In genomic region chr10:124712704-124713407, GRCh38 we compare ENCODE assay signal across 15 cellular contexts. TPM values are rescaled to one million over a fixed set of nuclear protein-coding genes. Genes with fewer than 3 reads are reported as not detected.
DNase-seq lines count a peak whose midpoint lies in the region; ATAC-seq and TF ChIP-seq lines count a peak whose summit lies in the region.
"Had no signal": no experiment of that assay in that cellular context is flagged by ENCODE, and none has a peak within 500 bp of the region (broad histone marks: within the 10 kb centered on the region; RNA-seq: fewer than 3 reads in every experiment).

No MANE protein-coding gene starts in this region.

- H3K9me3 Mint-ChIP-seq in IgD-negative memory B cell, result no peaks in the 10 kb centered on the region

- H3K4me1 Mint-ChIP-seq in IgD-negative memory B cell, result peaks cover 63 to 83% (median 73%) of the 10 kb centered on the region in 3 donors

- no peaks in the 10 kb centered on the region for H3K27me3 Mint-ChIP-seq in IgD-negative memory B cell

- peaks cover 3 to 100% (median 85%) of the 10 kb centered on the region in 11 experiments; a peak in 20 of 22 replicates for H4K20me1 ChIP-seq in BLaER1 treated with 17β-estradiol and CSF1 and Interleukin-3, amounts not matched to agents 10 nM and 100 nM
- peaks cover 15% of the 10 kb centered on the region; the same call in 1 of the 2 replicates for H4K20me1 ChIP-seq in OCI-LY7 (ENCODE audit: insufficient read depth, low read length)
- no peaks in the 10 kb centered on the region for H4K20me1 ChIP-seq in PC-9 (ENCODE audit: insufficient read depth)

- no peaks in the 10 kb centered on the region for H3K9me2 ChIP-seq in OCI-LY7 (ENCODE audit: insufficient read depth, low read length)
- no peaks in the 10 kb centered on the region for H3K9me2 ChIP-seq in PC-9 (ENCODE audit: insufficient read depth)

- no peak overlapping the region for H3K4me3 ChIP-seq in BLaER1 treated with 17β-estradiol and CSF1 and Interleukin-3, amounts not matched to agents 10 nM and 100 nM
- no peak overlapping the region for H3K4me3 ChIP-seq in dorsolateral prefrontal cortex
- no peak overlapping the region for H3K4me3 ChIP-seq in neutrophil (ENCODE audit: low read depth in 1 of 2, low read length in 1 of 2)
- H3K4me3 ChIP-seq in OCI-LY7 (ENCODE audit: low read depth, low read length, poor library complexity, severe bottlenecking), result no peak overlapping the region
- H3K4me3 ChIP-seq in PC-9, result no peak overlapping the region
- H3K4me3 ChIP-seq: pancreas had no signal

- H3K4me1 ChIP-seq in BLaER1 treated with 17β-estradiol and CSF1 and Interleukin-3, amounts not matched to agents 10 nM and 100 nM, result peaks cover 68 to 97% (median 94%) of the 10 kb centered on the region in 10 experiments
- peaks cover 83 to 84% of the 10 kb centered on the region in 2 experiments for H3K4me1 ChIP-seq in neutrophil (ENCODE audit: control insufficient read depth in 1 of 2, insufficient read depth in 1 of 2, low read depth in 1 of 2, low read length in 1 of 2)
- H3K4me1 ChIP-seq in OCI-LY7 (ENCODE audit: insufficient read depth, low read length, poor library complexity, severe bottlenecking), result peaks cover 40% of the 10 kb centered on the region
- no peaks in the 10 kb centered on the region for H3K4me1 ChIP-seq in PC-9 (replicated peaks; ENCODE audit: insufficient read depth)

- CTCF ChIA-PET in OCI-LY7 (lab: Charles Lee; ENCODE audit: unreplicated experiment), result no interaction called here
- CTCF ChIA-PET in PC-9 (lab: Charles Lee), result no interaction called here

- H3K36me3 ChIP-seq in BLaER1 treated with 17β-estradiol and CSF1 and Interleukin-3, amounts not matched to agents 10 nM and 100 nM, result peaks cover 0 to 19% (median 4%) of the 10 kb centered on the region in 11 experiments; a peak in 8 of 22 replicates
- no peaks in the 10 kb centered on the region for H3K36me3 ChIP-seq in neutrophil
- peaks cover 43% of the 10 kb centered on the region for H3K36me3 ChIP-seq in OCI-LY7 (ENCODE audit: insufficient read depth, low read length)
- H3K36me3 ChIP-seq in PC-9 (ENCODE audit: low read depth), result no peaks in the 10 kb centered on the region
- H3K36me3 ChIP-seq: pancreas had no signal

- POLR2A ChIA-PET in OCI-LY7 (lab: Charles Lee) (interaction anchor here (0.7 to 1.2 kb wide), 2 partner anchors 9 to 28 kb away, joined by 3 to 4 read pairs; no protein-coding TSS in a partner anchor), PC-9 (lab: Charles Lee; ENCODE audit: unreplicated experiment) (no interaction called here)

- BruUV-seq in OCI-LY7 (replicated peaks; lab: Mats Ljungman, UMichigan), result no TSS peak
- no TSS peak for BruUV-seq in PC-9 (replicated peaks; lab: Mats Ljungman, UMichigan)

- peak overlapping the region; percentile 25 to 65 (median 56); a peak in 21 of 22 replicates for H3K4me2 ChIP-seq in BLaER1 treated with 17β-estradiol and CSF1 and Interleukin-3, amounts not matched to agents 10 nM and 100 nM
- H3K4me2 ChIP-seq in OCI-LY7 (ENCODE audit: low read length) (no peak overlapping the region), PC-9 (no peak overlapping the region)

- peaks cover 2% of the 10 kb centered on the region for H3K36me3 Mint-ChIP-seq in IgD-negative memory B cell

- H3K9me3 ChIP-seq in BLaER1 treated with 17β-estradiol and CSF1 and Interleukin-3, amounts not matched to agents 10 nM and 100 nM (replicated peaks in 1 of 11), result no peaks in the 10 kb centered on the region
- H3K9me3 ChIP-seq in neutrophil (no peaks in the 10 kb centered on the region), OCI-LY7 (ENCODE audit: low read length) (no peaks in the 10 kb centered on the region), PC-9 (ENCODE audit: insufficient read depth, low read depth) (no peaks in the 10 kb centered on the region)
- H3K9me3 ChIP-seq: pancreas had no signal

- DNase-seq in dorsolateral prefrontal cortex (no peak), OCI-LY7 (ENCODE audit: low spot score) (no peak), left lobe of liver (ENCODE audit: low spot score) (no peak), PC-9 (no peak)
- DNase-seq: amniotic stem cell, DMS 273 treated with DMSO at 0.1 percent for 48 hours, NCI-H1092, pancreas, T-helper 2 cell had no signal

- no peak for TF ChIP-seq CTCF in dorsolateral prefrontal cortex (IDR thresholded peaks at IDR 0.05 in 54 of 56, conservative IDR thresholded peaks at IDR 0.05 in 2 of 56; ENCODE audit: low read depth in 1 of 56, partially characterized antibody in 56 of 56)
- no peak for TF ChIP-seq CTCF in neutrophil (IDR thresholded peaks at IDR 0.05)
- no peak for TF ChIP-seq CTCF in OCI-LY7 (conservative IDR thresholded peaks at IDR 0.05; ENCODE audit: low read length)
- no peak for TF ChIP-seq CTCF in PC-9 (conservative IDR thresholded peaks at IDR 0.05)

- H3K27me3 ChIP-seq in BLaER1 treated with 17β-estradiol and CSF1 and Interleukin-3, amounts not matched to agents 10 nM and 100 nM, result no peaks in the 10 kb centered on the region
- H3K27me3 ChIP-seq in dorsolateral prefrontal cortex (no peaks in the 10 kb centered on the region), neutrophil (no peaks in the 10 kb centered on the region), PC-9 (ENCODE audit: insufficient read depth, low read depth) (no peaks in the 10 kb centered on the region)
- H3K27me3 ChIP-seq: pancreas had no signal

- H3K27ac ChIP-seq in BLaER1 treated with 17β-estradiol and CSF1 and Interleukin-3, amounts not matched to agents 10 nM and 100 nM, result no peak overlapping the region; a peak in 1 of 22 replicates
- H3K27ac ChIP-seq in dorsolateral prefrontal cortex (peak overlapping the region in 57 of 59 donors; percentile 7 to 100 (median 97)), neutrophil (peak overlapping the region; percentile 54), OCI-LY7 (ENCODE audit: low read depth, low read length, poor library complexity, severe bottlenecking) (no peak overlapping the region), PC-9 (no peak overlapping the region)
- H3K27ac ChIP-seq: pancreas had no signal

- no peaks in the 10 kb centered on the region for H3F3A ChIP-seq in PC-9 (ENCODE audit: insufficient read depth, low read depth)

- H3K9ac ChIP-seq in BLaER1 treated with 17β-estradiol and CSF1 and Interleukin-3, amounts not matched to agents 10 nM and 100 nM, result no peak overlapping the region

- H3K79me2 ChIP-seq in OCI-LY7 (ENCODE audit: insufficient read depth, low read depth, low read length) (peaks cover 95% of the 10 kb centered on the region), PC-9 (ENCODE audit: low read depth) (no peaks in the 10 kb centered on the region)

- peak overlapping the region in 3 of 4 donors; percentile 18 to 72 (median 65) for H3K4me3 Mint-ChIP-seq in IgD-negative memory B cell

- H2AFZ ChIP-seq in OCI-LY7 (ENCODE audit: low read length) (no peak overlapping the region), PC-9 (no peak overlapping the region)

- intact Hi-C loops in dorsolateral prefrontal cortex (cut with DNase I) (no loop called here), OCI-LY7 (cut with micrococcal nuclease; ENCODE audit: unreplicated experiment) (no loop called here), PC-9 (cut with micrococcal nuclease; ENCODE audit: unreplicated experiment) (no loop called here)

- ATAC-seq in left lobe of liver (no peak), GM18519 (IDR thresholded peaks at IDR 0.05; ENCODE audit: low FRiP score, unreplicated experiment) (no peak)
- ATAC-seq: activated CD4-positive, CD25-positive, alpha-beta regulatory T cell treated with anti-CD3 and anti-CD28 coated beads, Interleukin-2, amount 50 U/mL, for 24 hours; HCT116; pancreas had no signal

- H3K27ac Mint-ChIP-seq in IgD-negative memory B cell, result peak overlapping the region; percentile 31 to 88 (median 70)

RNA-seq across cellular contexts. Expression of gene FAM53B, which starts 31.3 kb away (rescaled TPM):
- polyA plus RNA-seq in IgD-negative memory B cell, result 48.9 TPM
- total RNA-seq in dorsolateral prefrontal cortex (100 to 1,000 TPM in 2 of 120 experiments, 10 to 100 TPM in 118; 30.6 to 142 (median 58.2) TPM), OCI-LY7 (2022) (50.5 and 58.5 TPM in 2 replicates), left lobe of liver (5.7 TPM), PC-9 (2021) (9.0 and 9.8 TPM in 2 replicates)
- total RNA-seq in OCI-LY7 (2014; rRNA removed; shearing (Covaris generic)), result 37.6 and 56.6 TPM in 2 replicates

Comparison
In these comparisons a context has a peak if more than half of its experiments do, and no peak if none do; other contexts are left out.
1. H3K27ac ChIP-seq: peak in dorsolateral prefrontal cortex (57 of 59) and neutrophil (single experiment); none in BLaER1 treated with 17β-estradiol and CSF1 and Interleukin-3, amounts not matched to agents 10 nM and 100 nM (0 of 11), OCI-LY7 (single experiment) and PC-9 (single experiment).
2. H3K4me2 ChIP-seq: peak in BLaER1 treated with 17β-estradiol and CSF1 and Interleukin-3, amounts not matched to agents 10 nM and 100 nM (11 of 11); none in OCI-LY7 (single experiment) and PC-9 (single experiment).